In genomic region chr17:32267690-32268205, GRCh38 we compare ENCODE assay signal across 9 cellular contexts. TPM values are rescaled to one million over a fixed set of nuclear protein-coding genes. Genes with fewer than 3 reads are reported as not detected.
DNase-seq lines count a peak whose midpoint lies in the region; ATAC-seq, FAIRE-seq and TF ChIP-seq lines count a peak whose summit lies in the region.
"Had no signal": no experiment of that assay in that cellular context is flagged by ENCODE, and none has a peak within 500 bp of the region (broad histone marks: within the 10 kb centered on the region; RNA-seq: fewer than 3 reads in every experiment).

No MANE protein-coding gene starts in this region.

- H3K27ac ChIP-seq in iPS-18a (ENCODE audit: low read length) (no peak overlapping the region), MM.1S (ENCODE audit: low read length) (no peak overlapping the region)

- no peaks in the 10 kb centered on the region for H3F3A ChIP-seq in MM.1S (ENCODE audit: insufficient read depth, low read length)

- peak overlapping the region; percentile 32 for H3K4me3 ChIP-seq in iPS-18a (ENCODE audit: low read length)
- no peak overlapping the region for H3K4me3 ChIP-seq in MM.1S (ENCODE audit: low read length)

- H3K27me3 Mint-ChIP-seq in activated CD8-positive, alpha-beta T cell treated with anti-CD3 and anti-CD28 coated beads, Interleukin-2, amount 10 ng/mL, durations not matched to agents 7 days and 5 days (ENCODE audit: low read depth): peaks cover 77% of the 10 kb centered on the region
- peaks cover 83% of the 10 kb centered on the region for H3K27me3 Mint-ChIP-seq in stimulated activated memory B cell treated with anti-CD40 and anti-IgM and Interleukin-4, amounts not matched to agents 10 μg/mL and 1 μg/mL and 100 μg/mL, for 72 hours

- peak overlapping the region; percentile 59 for H3K4me3 Mint-ChIP-seq in activated CD8-positive, alpha-beta T cell treated with anti-CD3 and anti-CD28 coated beads, Interleukin-2, amount 10 ng/mL, durations not matched to agents 7 days and 5 days
- H3K4me3 Mint-ChIP-seq in stimulated activated memory B cell treated with anti-CD40 and anti-IgM and Interleukin-4, amounts not matched to agents 10 μg/mL and 1 μg/mL and 100 μg/mL, for 72 hours: peak overlapping the region; percentile 34

- H3K9me3 Mint-ChIP-seq in activated CD8-positive, alpha-beta T cell treated with anti-CD3 and anti-CD28 coated beads, Interleukin-2, amount 10 ng/mL, durations not matched to agents 7 days and 5 days (ENCODE audit: insufficient read depth): no peaks in the 10 kb centered on the region
- H3K9me3 Mint-ChIP-seq in stimulated activated memory B cell treated with anti-CD40 and anti-IgM and Interleukin-4, amounts not matched to agents 10 μg/mL and 1 μg/mL and 100 μg/mL, for 72 hours: no peaks in the 10 kb centered on the region

- no peak for FAIRE-seq in D721Med (lab: Jason Lieb, UNC)

- no peaks in the 10 kb centered on the region for H3K36me3 ChIP-seq in iPS-18a (ENCODE audit: control insufficient read depth, low read depth, low read length)
- no peaks in the 10 kb centered on the region for H3K36me3 ChIP-seq in MM.1S (replicated peaks; ENCODE audit: insufficient read depth, low read length)

- H4K20me1 ChIP-seq in MM.1S (ENCODE audit: insufficient read depth, low read length): no peaks in the 10 kb centered on the region

- H3K27ac Mint-ChIP-seq in activated CD8-positive, alpha-beta T cell treated with anti-CD3 and anti-CD28 coated beads, Interleukin-2, amount 10 ng/mL, durations not matched to agents 7 days and 5 days: no peak overlapping the region
- H3K27ac Mint-ChIP-seq in stimulated activated memory B cell treated with anti-CD40 and anti-IgM and Interleukin-4, amounts not matched to agents 10 μg/mL and 1 μg/mL and 100 μg/mL, for 72 hours: no peak overlapping the region

- H3K4me1 ChIP-seq in iPS-18a (ENCODE audit: control insufficient read depth, low read depth, low read length): peaks cover 31% of the 10 kb centered on the region
- H3K4me1 ChIP-seq in MM.1S (ENCODE audit: low read length): 0 out of 2 replicates have a peak, but pooled peaks cover 3% of the 10 kb centered on the region

- H3K9me2 ChIP-seq in MM.1S (replicated peaks; ENCODE audit: insufficient read depth, low read length): no peaks in the 10 kb centered on the region

- TF ChIP-seq CTCF in D721Med (IDR thresholded peaks at IDR 0.05; ENCODE audit: insufficient read depth, missing control alignments): no peak
- no peak for TF ChIP-seq CTCF in MM.1S (IDR thresholded peaks at IDR 0.05; ENCODE audit: low read length)

- POLR2A ChIA-PET in activated CD8-positive, alpha-beta T cell treated with anti-CD3 and anti-CD28 coated beads, Interleukin-2, amount 10 ng/mL, durations not matched to agents 7 days and 5 days (lab: Charles Lee): no interaction called here

- no peak for ATAC-seq in activated CD8-positive, alpha-beta T cell treated with anti-CD3 and anti-CD28 coated beads, Interleukin-2, amount 10 ng/mL, durations not matched to agents 7 days and 5 days
- no peak for ATAC-seq in stimulated activated memory B cell treated with anti-CD40 and anti-IgM and Interleukin-4, amounts not matched to agents 10 μg/mL and 1 μg/mL and 100 μg/mL, for 72 hours
- ATAC-seq in HG03097 (IDR thresholded peaks at IDR 0.05; ENCODE audit: low FRiP score, unreplicated experiment): no peak

- no peaks in the 10 kb centered on the region for H3K36me3 Mint-ChIP-seq in activated CD8-positive, alpha-beta T cell treated with anti-CD3 and anti-CD28 coated beads, Interleukin-2, amount 10 ng/mL, durations not matched to agents 7 days and 5 days (ENCODE audit: low read depth)
- H3K36me3 Mint-ChIP-seq in stimulated activated memory B cell treated with anti-CD40 and anti-IgM and Interleukin-4, amounts not matched to agents 10 μg/mL and 1 μg/mL and 100 μg/mL, for 72 hours: no peaks in the 10 kb centered on the region

- H2AFZ ChIP-seq in MM.1S (ENCODE audit: low read length): no peak overlapping the region

- no peaks in the 10 kb centered on the region for H3K79me2 ChIP-seq in MM.1S (ENCODE audit: low read length)

- CTCF ChIA-PET in activated CD8-positive, alpha-beta T cell treated with anti-CD3 and anti-CD28 coated beads, Interleukin-2, amount 10 ng/mL, durations not matched to agents 7 days and 5 days (lab: Charles Lee): interaction anchor here (1.2 kb wide), 1 partner anchor 52 kb away, joined by 3 read pairs; no protein-coding TSS in a partner anchor

- peak; percentile 45 for DNase-seq in activated CD8-positive, alpha-beta memory T cell treated with anti-CD3 and anti-CD28 coated beads, Interleukin-2, amount 50 U/mL, for 4 hours
- DNase-seq in activated CD8-positive, alpha-beta memory T cell treated with anti-CD3 and anti-CD28 coated beads, Interleukin-2, amount 50 U/mL, for 48 hours: no peak
- DNase-seq in activated CD8-positive, alpha-beta T cell treated with anti-CD3 and anti-CD28 coated beads, Interleukin-2, amount 10 ng/mL, durations not matched to agents 7 days and 5 days: no peak
- DNase-seq in D721Med (ENCODE audit: insufficient read length, low spot score) (no peak), MM.1S (no peak)

- H3K4me1 Mint-ChIP-seq in activated CD8-positive, alpha-beta T cell treated with anti-CD3 and anti-CD28 coated beads, Interleukin-2, amount 10 ng/mL, durations not matched to agents 7 days and 5 days (ENCODE audit: low read depth): peaks cover 13% of the 10 kb centered on the region
- peaks cover 21% of the 10 kb centered on the region for H3K4me1 Mint-ChIP-seq in stimulated activated memory B cell treated with anti-CD40 and anti-IgM and Interleukin-4, amounts not matched to agents 10 μg/mL and 1 μg/mL and 100 μg/mL, for 72 hours

- H3K9me3 ChIP-seq in iPS-18a (ENCODE audit: control insufficient read depth, low read depth, low read length): no peaks in the 10 kb centered on the region
- no peaks in the 10 kb centered on the region for H3K9me3 ChIP-seq in MM.1S (replicated peaks; ENCODE audit: insufficient read depth, low read length)

- H3K27me3 ChIP-seq in iPS-18a (ENCODE audit: control insufficient read depth, insufficient read depth, low read length): peaks cover 39% of the 10 kb centered on the region
- H3K27me3 ChIP-seq in MM.1S (replicated peaks; ENCODE audit: insufficient read depth, low read length): peaks cover 9% of the 10 kb centered on the region

- H3K9ac ChIP-seq in iPS-18a (ENCODE audit: low read length) (no peak overlapping the region), MM.1S (ENCODE audit: low read length) (no peak overlapping the region)

- H3K4me2 ChIP-seq in MM.1S (ENCODE audit: low read depth, low read length): no peak overlapping the region

RNA-seq across cellular contexts. Expression of gene RHBDL3, which starts 2.1 kb away (rescaled TPM):
- total RNA-seq in activated CD8-positive, alpha-beta T cell treated with anti-CD3 and anti-CD28 coated beads, Interleukin-2, amount 10 ng/mL, durations not matched to agents 7 days and 5 days: 1 to 10 TPM in 1 of 2 experiments, under 1 TPM in 1; 0.82 to 1.0 TPM
- total RNA-seq: fibroblast of villous mesenchyme had no signal
